ENCODE assay signal across 2 cellular contexts in genomic region chr1:34845131-34845901, GRCh38.
A peak's percentile ranks its signal among the peaks of the same experiment; 100 is the strongest.
TF ChIP-seq lines count a peak whose summit lies in the region.

No MANE protein-coding gene starts in this region.

TF ChIP-seq in H1, 55 proteins besides CTCF, POLR2A, EP300 and RAD21:
- TF ChIP-seq JUND (IDR thresholded peaks at IDR 0.05; ENCODE audit: low read length) (no peak), EZH2 (IDR thresholded peaks at IDR 0.05; ENCODE audit: low read depth, low read length, severe bottlenecking) (no peak), CHD1 (IDR thresholded peaks at IDR 0.05; ENCODE audit: low read depth, low read length) (no peak)
- TF ChIP-seq, protein P1, sequence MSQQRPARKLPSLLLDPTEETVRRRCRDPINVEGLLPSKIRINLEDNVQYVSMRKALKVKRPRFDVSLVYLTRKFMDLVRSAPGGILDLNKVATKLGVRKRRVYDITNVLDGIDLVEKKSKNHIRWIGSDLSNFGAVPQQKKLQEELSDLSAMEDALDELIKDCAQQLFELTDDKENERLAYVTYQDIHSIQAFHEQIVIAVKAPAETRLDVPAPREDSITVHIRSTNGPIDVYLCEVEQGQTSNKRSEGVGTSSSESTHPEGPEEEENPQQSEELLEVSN (IDR thresholded peaks at IDR 0.05): no peak

TF ChIP-seq in liver, 16 proteins besides CTCF, POLR2A, EP300 and RAD21:
- TF ChIP-seq NR2F2 (IDR thresholded peaks at IDR 0.05) (peak; percentile 76), ZBTB33 (IDR thresholded peaks at IDR 0.05) (no peak), SP1 (IDR thresholded peaks at IDR 0.05) (peak; percentile 45), EGR1 (IDR thresholded peaks at IDR 0.05; ENCODE audit: low read depth in 2 of 2) (no peak), ATF3 (IDR thresholded peaks at IDR 0.05) (no peak), GABPA (IDR thresholded peaks at IDR 0.05 in 1 of 2, conservative IDR thresholded peaks at IDR 0.05 in 1 of 2) (no peak), RXRA (IDR thresholded peaks at IDR 0.05) (peak; percentile 39 to 56)
- TF ChIP-seq, protein P2, sequence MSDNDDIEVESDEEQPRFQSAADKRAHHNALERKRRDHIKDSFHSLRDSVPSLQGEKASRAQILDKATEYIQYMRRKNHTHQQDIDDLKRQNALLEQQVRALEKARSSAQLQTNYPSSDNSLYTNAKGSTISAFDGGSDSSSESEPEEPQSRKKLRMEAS (IDR thresholded peaks at IDR 0.05): no peak
